In the genomic region with DNA sequence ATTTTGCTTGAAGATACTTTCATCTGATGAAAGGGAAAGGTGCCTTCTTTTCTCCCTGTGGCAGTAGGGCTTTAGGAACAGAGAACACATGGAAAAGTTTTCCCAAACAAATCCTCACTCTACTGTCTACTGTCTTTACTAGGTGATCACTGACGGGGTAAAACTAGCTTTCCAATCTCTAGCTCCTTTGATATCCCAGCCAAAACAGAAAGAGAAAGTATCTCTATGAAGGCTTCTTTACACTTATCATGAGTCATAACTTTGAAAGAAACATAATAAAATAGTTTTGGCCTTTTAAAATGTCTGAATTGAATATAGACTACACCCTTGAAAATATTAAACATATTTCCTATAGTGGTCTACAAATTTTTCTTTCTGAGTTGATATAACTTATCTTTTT, we compare ENCODE assay signal across 15 cellular contexts.
A peak's percentile ranks its signal among the peaks of the same experiment; 100 is the strongest.
DNase-seq lines count a peak whose midpoint lies in the region; ATAC-seq and TF ChIP-seq lines count a peak whose summit lies in the region.
"Had no signal": no experiment of that assay in that cellular context is flagged by ENCODE, and none has a peak within 500 bp of the region (broad histone marks: within the 10 kb centered on the region; RNA-seq: fewer than 3 reads in every experiment).

No MANE protein-coding gene starts in this region.

- no peaks in the 10 kb centered on the region for H3K9me3 ChIP-seq in osteoblast (ENCODE audit: low read depth, low read length)
- peaks cover 10% of the 10 kb centered on the region for H3K9me3 ChIP-seq in trophoblast cell (ENCODE audit: insufficient read depth, low read depth, low read length)
- H3K9me3 ChIP-seq: A549, thyroid gland had no signal

- H2BK12ac ChIP-seq in trophoblast cell (ENCODE audit: low read length), result no peak overlapping the region

- no peak overlapping the region for H4K8ac ChIP-seq in trophoblast cell (ENCODE audit: low read depth, low read length)

- H2AK5ac ChIP-seq in trophoblast cell (ENCODE audit: low read length), result no peak overlapping the region

- CTCF ChIA-PET in RWPE1 (lab: Yijun Ruan, JAX), result no interaction called here

- H3K27ac ChIP-seq in RWPE1, result no peak overlapping the region
- peak overlapping the region; percentile 40 for H3K27ac ChIP-seq in osteoblast (ENCODE audit: low read depth, low read length)
- H3K27ac ChIP-seq in trophoblast cell (ENCODE audit: low read depth, low read length), result no peak overlapping the region
- H3K27ac ChIP-seq: A549, Peyer's patch, thyroid gland had no signal

- no peak overlapping the region for H2BK5ac ChIP-seq in trophoblast cell (ENCODE audit: low read depth, low read length, poor library complexity)

- H3K23ac ChIP-seq in trophoblast cell (ENCODE audit: low read length), result no peak overlapping the region

- no peaks in the 10 kb centered on the region for H4K20me1 ChIP-seq in osteoblast (ENCODE audit: insufficient read depth, low read length)

- H2AFZ ChIP-seq in osteoblast (ENCODE audit: low read length) (peak overlapping the region; percentile 86), trophoblast cell (ENCODE audit: insufficient read depth, low read length, poor library complexity) (no peak overlapping the region)

- no peaks in the 10 kb centered on the region for H3K27me3 ChIP-seq in osteoblast (ENCODE audit: insufficient read depth, low read length)
- no peaks in the 10 kb centered on the region for H3K27me3 ChIP-seq in trophoblast cell (ENCODE audit: insufficient read depth, low read length)
- H3K27me3 ChIP-seq: Peyer's patch, thyroid gland had no signal

- POLR2A ChIA-PET in RWPE1 (lab: Yijun Ruan, JAX; ENCODE audit: low non-redundant PET), result no interaction called here

- H3K9me3 Mint-ChIP-seq in T-helper 2 cell treated with Interferon-gamma antibody and Interleukin-4, amounts not matched to agents 5 μg/mL and 100 μg/mL, for 36 hours, result peaks cover 24% of the 10 kb centered on the region
- peaks cover 16% of the 10 kb centered on the region for H3K9me3 Mint-ChIP-seq in central memory CD8-positive, alpha-beta T cell

- no peak overlapping the region for H4K91ac ChIP-seq in trophoblast cell (ENCODE audit: low read depth, low read length)

- peak overlapping the region; percentile 16 for H3K27ac Mint-ChIP-seq in T-helper 2 cell treated with Interferon-gamma antibody and Interleukin-4, amounts not matched to agents 5 μg/mL and 100 μg/mL, for 36 hours
- H3K27ac Mint-ChIP-seq in central memory CD8-positive, alpha-beta T cell (ENCODE audit: low read depth), result peak overlapping the region; percentile 78
- H3K27ac Mint-ChIP-seq: activated B cell treated with CpG ODN at 0.5 μM for 24 hours had no signal

- H3K18ac ChIP-seq in trophoblast cell (ENCODE audit: low read length), result no peak overlapping the region

- TF ChIP-seq CTCF in RWPE1 (conservative IDR thresholded peaks at IDR 0.05; ENCODE audit: low read depth) (no peak), osteoblast (IDR thresholded peaks at IDR 0.05; ENCODE audit: extremely low read depth, low read depth, low read length) (no peak)

- peak overlapping the region; percentile 72 for H3K4me2 ChIP-seq in osteoblast (ENCODE audit: insufficient read depth, low read length)
- no peak overlapping the region for H3K4me2 ChIP-seq in trophoblast cell (ENCODE audit: low read length)
- H3K4me2 ChIP-seq: A549 had no signal

- no peaks in the 10 kb centered on the region for H3K79me1 ChIP-seq in trophoblast cell (ENCODE audit: low read length)

- H3K4me3 ChIP-seq in osteoblast (ENCODE audit: insufficient read depth, low read length), result peak overlapping the region; percentile 45
- no peak overlapping the region for H3K4me3 ChIP-seq in trophoblast cell (ENCODE audit: low read depth, low read length)
- H3K4me3 ChIP-seq: A549, Peyer's patch, thyroid gland had no signal

- H3K36me3 Mint-ChIP-seq in T-helper 2 cell treated with Interferon-gamma antibody and Interleukin-4, amounts not matched to agents 5 μg/mL and 100 μg/mL, for 36 hours (ENCODE audit: low read depth), result peaks cover 2% of the 10 kb centered on the region
- no peaks in the 10 kb centered on the region for H3K36me3 Mint-ChIP-seq in central memory CD8-positive, alpha-beta T cell (ENCODE audit: insufficient read depth)

- H3K36me3 ChIP-seq in osteoblast (ENCODE audit: insufficient read depth, low read length) (no peaks in the 10 kb centered on the region), trophoblast cell (ENCODE audit: control insufficient read depth in 1 of 2, insufficient read depth in 2 of 2, low read length in 2 of 2) (no peaks in the 10 kb centered on the region)
- H3K36me3 ChIP-seq: Peyer's patch, thyroid gland had no signal

- peaks cover 8% of the 10 kb centered on the region for H3K4me1 Mint-ChIP-seq in T-helper 2 cell treated with Interferon-gamma antibody and Interleukin-4, amounts not matched to agents 5 μg/mL and 100 μg/mL, for 36 hours (ENCODE audit: low read depth)
- peaks cover 8% of the 10 kb centered on the region for H3K4me1 Mint-ChIP-seq in central memory CD8-positive, alpha-beta T cell
- H3K4me1 Mint-ChIP-seq: activated B cell treated with CpG ODN at 0.5 μM for 24 hours had no signal

- H3K4me3 Mint-ChIP-seq in T-helper 2 cell treated with Interferon-gamma antibody and Interleukin-4, amounts not matched to agents 5 μg/mL and 100 μg/mL, for 36 hours, result no peak overlapping the region
- peak overlapping the region; percentile 53 for H3K4me3 Mint-ChIP-seq in central memory CD8-positive, alpha-beta T cell
- H3K4me3 Mint-ChIP-seq: activated B cell treated with CpG ODN at 0.5 μM for 24 hours had no signal

- no peaks in the 10 kb centered on the region for H3K27me3 Mint-ChIP-seq in T-helper 2 cell treated with Interferon-gamma antibody and Interleukin-4, amounts not matched to agents 5 μg/mL and 100 μg/mL, for 36 hours (ENCODE audit: low read depth)
- no peaks in the 10 kb centered on the region for H3K27me3 Mint-ChIP-seq in central memory CD8-positive, alpha-beta T cell
- H3K27me3 Mint-ChIP-seq: activated B cell treated with CpG ODN at 0.5 μM for 24 hours had no signal

- H3K79me2 ChIP-seq in osteoblast (ENCODE audit: insufficient read depth, low read length) (no peaks in the 10 kb centered on the region), trophoblast cell (ENCODE audit: control insufficient read depth, insufficient read depth, low read length, poor library complexity) (no peaks in the 10 kb centered on the region)

- H3K4me1 ChIP-seq in osteoblast (ENCODE audit: insufficient read depth, low read length), result peaks cover 11% of the 10 kb centered on the region
- H3K4me1 ChIP-seq in trophoblast cell (ENCODE audit: control insufficient read depth in 1 of 2, insufficient read depth in 2 of 2, low read length in 2 of 2), result no peaks in the 10 kb centered on the region
- H3K4me1 ChIP-seq: A549, Peyer's patch, thyroid gland had no signal

- no peak overlapping the region for H3K14ac ChIP-seq in trophoblast cell (ENCODE audit: low read length)

- DNase-seq in T-helper 2 cell treated with Interferon-gamma antibody and Interleukin-4, amounts not matched to agents 5 μg/mL and 100 μg/mL, for 36 hours (ENCODE audit: low spot score), result no peak
- DNase-seq in T-helper 2 cell, result no peak
- peak; percentile 1 for DNase-seq in RWPE1 (ENCODE audit: low spot score)
- no peak for DNase-seq in central memory CD8-positive, alpha-beta T cell (ENCODE audit: low spot score in 2 of 2)
- no peak for DNase-seq in osteoblast (ENCODE audit: insufficient read length, low spot score, missing footprints)
- DNase-seq in AML-193 (lab: John Stamatoyannopoulos, UW), result no peak
- no peak for DNase-seq in trophoblast cell
- no peak for DNase-seq in NCI-H146 treated with DMSO at 0.1 percent for 48 hours (lab: John Stamatoyannopoulos, UW; ENCODE audit: unreplicated experiment)
- DNase-seq: activated B cell treated with CpG ODN at 0.5 μM for 24 hours, DMS79 treated with DMSO at 0.1 percent for 48 hours, erythroblast, Karpas-422, Peyer's patch, thyroid gland had no signal

- H3K4ac ChIP-seq in trophoblast cell (ENCODE audit: low read depth, low read length), result no peak overlapping the region

- no peak overlapping the region for H4K12ac ChIP-seq in trophoblast cell (ENCODE audit: low read depth, low read length)

- WGBS in trophoblast cell (ENCODE audit: extremely low coverage, insufficient coverage, insufficient read length), result no CpG with 5 or more reads among the region's 1 CpG

- peak; percentile 28 for ATAC-seq in central memory CD8-positive, alpha-beta T cell (replicated peaks; ENCODE audit: extremely low read depth, poor library complexity, severe bottlenecking)
- ATAC-seq: A549 had no signal

- no peak overlapping the region for H3K9ac ChIP-seq in trophoblast cell (ENCODE audit: low read length)

- H2BK120ac ChIP-seq in trophoblast cell (ENCODE audit: insufficient read depth, low read length, poor library complexity), result no peak overlapping the region
